ENCODE assay signal across 9 cellular contexts in genomic region chrX:107713205-107714195, GRCh38.
A peak's percentile ranks its signal among the peaks of the same experiment; 100 is the strongest.
DNase-seq lines count a peak whose midpoint lies in the region; ATAC-seq and TF ChIP-seq lines count a peak whose summit lies in the region.
"Had no signal": no experiment of that assay in that cellular context is flagged by ENCODE, and none has a peak within 500 bp of the region (broad histone marks: within the 10 kb centered on the region; RNA-seq: fewer than 3 reads in every experiment).

No MANE protein-coding gene starts in this region.

- H3K4me3 Mint-ChIP-seq in stimulated activated naive CD8-positive, alpha-beta T cell treated with anti-CD3 and anti-CD28 coated beads, Interleukin-15, Interleukin-2, amounts not matched to agents 100 ng/mL and 50 ng/mL, for 24 hours, result no peak overlapping the region
- H3K4me3 Mint-ChIP-seq in stimulated activated naive CD8-positive, alpha-beta T cell treated with anti-CD3 and anti-CD28 coated beads, Interleukin-15, amount 100 ng/mL, for 72 hours, result peak overlapping the region in 1 of 2 donors; percentile 49
- H3K4me3 Mint-ChIP-seq in naive thymus-derived CD8-positive, alpha-beta T cell, result peak overlapping the region; percentile 84 to 97 (median 92)

- POLR2A ChIA-PET in naive thymus-derived CD8-positive, alpha-beta T cell (lab: Charles Lee), result interaction anchor here (1.6 to 17.6 kb wide), 4 partner anchors 29 to 85 kb away, joined by 4 to 851 read pairs (median 90); partner anchors contain the start of genes NCBP2L, PRPS1 and TSC22D3

- peaks cover 11% of the 10 kb centered on the region for H3K79me2 ChIP-seq in MM.1S (ENCODE audit: low read length)

- H3K36me3 Mint-ChIP-seq in stimulated activated naive CD8-positive, alpha-beta T cell treated with anti-CD3 and anti-CD28 coated beads, Interleukin-15, Interleukin-2, amounts not matched to agents 100 ng/mL and 50 ng/mL, for 24 hours (ENCODE audit: low read depth), result peaks cover 21% of the 10 kb centered on the region
- peaks cover 23 to 35% (median 28%) of the 10 kb centered on the region in 3 donors for H3K36me3 Mint-ChIP-seq in naive thymus-derived CD8-positive, alpha-beta T cell

- no peaks in the 10 kb centered on the region for H3K9me3 ChIP-seq in duodenal mucosa (ENCODE audit: control insufficient read depth in 1 of 2, low read length in 2 of 2)
- no peaks in the 10 kb centered on the region for H3K9me3 ChIP-seq in MM.1S (replicated peaks; ENCODE audit: insufficient read depth, low read length)
- H3K9me3 ChIP-seq in WERI-Rb-1 (ENCODE audit: severe bottlenecking), result no peaks in the 10 kb centered on the region

- TF ChIP-seq CTCF in MM.1S (IDR thresholded peaks at IDR 0.05; ENCODE audit: low read length) (no peak), WERI-Rb-1 (IDR thresholded peaks at IDR 0.05; ENCODE audit: low read depth, low read length) (no peak)

- H3K9ac ChIP-seq in duodenal mucosa (ENCODE audit: low read depth in 1 of 2, low read length in 2 of 2) (peak overlapping the region; percentile 18 to 94), MM.1S (ENCODE audit: low read length) (no peak overlapping the region)

- H3K4me1 ChIP-seq in duodenal mucosa (ENCODE audit: control insufficient read depth in 1 of 2, insufficient read depth in 2 of 2, low read length in 2 of 2) (peaks cover 34 to 38% of the 10 kb centered on the region in 2 donors), MM.1S (ENCODE audit: low read length) (peaks cover 31% of the 10 kb centered on the region)

- peaks cover 18% of the 10 kb centered on the region for H3F3A ChIP-seq in MM.1S (ENCODE audit: insufficient read depth, low read length)

- peaks cover 20 to 28% of the 10 kb centered on the region in 2 donors for H3K36me3 ChIP-seq in duodenal mucosa (ENCODE audit: control insufficient read depth in 1 of 2, insufficient read depth in 2 of 2, low read length in 2 of 2)
- H3K36me3 ChIP-seq in MM.1S (replicated peaks; ENCODE audit: insufficient read depth, low read length), result 0 out of 2 replicates have a peak, but pooled peaks cover 4% of the 10 kb centered on the region
- no peaks in the 10 kb centered on the region for H3K36me3 ChIP-seq in WERI-Rb-1

- peak overlapping the region; percentile 86 to 91 for H3K4me3 ChIP-seq in duodenal mucosa (ENCODE audit: low read depth in 1 of 2, low read length in 2 of 2)
- no peak overlapping the region for H3K4me3 ChIP-seq in MM.1S (ENCODE audit: low read length)
- H3K4me3 ChIP-seq in WERI-Rb-1 (ENCODE audit: low read depth, low read length), result no peak overlapping the region

- peak overlapping the region; percentile 95 for H3K27ac ChIP-seq in duodenal mucosa (ENCODE audit: low read depth, low read length)
- H3K27ac ChIP-seq in MM.1S (ENCODE audit: low read length), result no peak overlapping the region
- H3K27ac ChIP-seq in WERI-Rb-1, result no peak overlapping the region

- no peaks in the 10 kb centered on the region for H3K9me2 ChIP-seq in MM.1S (replicated peaks; ENCODE audit: insufficient read depth, low read length)

- no peaks in the 10 kb centered on the region for H3K27me3 Mint-ChIP-seq in stimulated activated naive CD8-positive, alpha-beta T cell treated with anti-CD3 and anti-CD28 coated beads, Interleukin-15, Interleukin-2, amounts not matched to agents 100 ng/mL and 50 ng/mL, for 24 hours
- H3K27me3 Mint-ChIP-seq in stimulated activated naive CD8-positive, alpha-beta T cell treated with anti-CD3 and anti-CD28 coated beads, Interleukin-15, amount 100 ng/mL, for 72 hours, result no peaks in the 10 kb centered on the region
- no peaks in the 10 kb centered on the region for H3K27me3 Mint-ChIP-seq in naive thymus-derived CD8-positive, alpha-beta T cell

- H3K27me3 ChIP-seq in duodenal mucosa (ENCODE audit: control insufficient read depth in 1 of 2, insufficient read depth in 2 of 2, low read length in 2 of 2) (no peaks in the 10 kb centered on the region), MM.1S (replicated peaks; ENCODE audit: insufficient read depth, low read length) (no peaks in the 10 kb centered on the region), WERI-Rb-1 (ENCODE audit: insufficient read depth, low read depth, severe bottlenecking) (peaks cover 26% of the 10 kb centered on the region)

- no peak for DNase-seq in stimulated activated naive CD8-positive, alpha-beta T cell treated with anti-CD3 and anti-CD28 coated beads, Interleukin-15, amount 100 ng/mL, for 72 hours
- DNase-seq in naive thymus-derived CD8-positive, alpha-beta T cell, result peak in 5 of 10 donors; percentile 27 to 69 (median 67)
- DNase-seq in MM.1S (no peak), WERI-Rb-1 (no peak), NOMO-1 (lab: John Stamatoyannopoulos, UW; ENCODE audit: unreplicated experiment in 2 of 2) (no peak)

- peak overlapping the region; percentile 49 for H3K27ac Mint-ChIP-seq in stimulated activated naive CD8-positive, alpha-beta T cell treated with anti-CD3 and anti-CD28 coated beads, Interleukin-15, Interleukin-2, amounts not matched to agents 100 ng/mL and 50 ng/mL, for 24 hours
- no peak overlapping the region for H3K27ac Mint-ChIP-seq in stimulated activated naive CD8-positive, alpha-beta T cell treated with anti-CD3 and anti-CD28 coated beads, Interleukin-15, amount 100 ng/mL, for 72 hours
- H3K27ac Mint-ChIP-seq in naive thymus-derived CD8-positive, alpha-beta T cell, result peak overlapping the region; percentile 96 to 100 (median 100)

- no peak overlapping the region for H2AFZ ChIP-seq in MM.1S (ENCODE audit: low read length)

- H3K4me2 ChIP-seq in MM.1S (ENCODE audit: low read depth, low read length), result no peak overlapping the region

- H3K4me1 Mint-ChIP-seq in stimulated activated naive CD8-positive, alpha-beta T cell treated with anti-CD3 and anti-CD28 coated beads, Interleukin-15, Interleukin-2, amounts not matched to agents 100 ng/mL and 50 ng/mL, for 24 hours (ENCODE audit: low read depth), result peaks cover 72% of the 10 kb centered on the region
- peaks cover 74% of the 10 kb centered on the region for H3K4me1 Mint-ChIP-seq in stimulated activated naive CD8-positive, alpha-beta T cell treated with anti-CD3 and anti-CD28 coated beads, Interleukin-15, amount 100 ng/mL, for 72 hours
- peaks cover 34 to 78% (median 71%) of the 10 kb centered on the region in 4 donors for H3K4me1 Mint-ChIP-seq in naive thymus-derived CD8-positive, alpha-beta T cell

- H3K9me3 Mint-ChIP-seq in stimulated activated naive CD8-positive, alpha-beta T cell treated with anti-CD3 and anti-CD28 coated beads, Interleukin-15, Interleukin-2, amounts not matched to agents 100 ng/mL and 50 ng/mL, for 24 hours, result no peaks in the 10 kb centered on the region
- no peaks in the 10 kb centered on the region for H3K9me3 Mint-ChIP-seq in stimulated activated naive CD8-positive, alpha-beta T cell treated with anti-CD3 and anti-CD28 coated beads, Interleukin-15, amount 100 ng/mL, for 72 hours
- peaks cover 0 to 22% (median 0%) of the 10 kb centered on the region in 9 donors for H3K9me3 Mint-ChIP-seq in naive thymus-derived CD8-positive, alpha-beta T cell
- H3K9me3 Mint-ChIP-seq: brain had no signal

- no peaks in the 10 kb centered on the region for H4K20me1 ChIP-seq in MM.1S (ENCODE audit: insufficient read depth, low read length)

- no peak for ATAC-seq in stimulated activated naive CD8-positive, alpha-beta T cell treated with anti-CD3 and anti-CD28 coated beads, Interleukin-15, amount 100 ng/mL, for 72 hours
- peak in 1 of 2 donors; percentile 7 for ATAC-seq in naive thymus-derived CD8-positive, alpha-beta T cell
- no peak for ATAC-seq in GM21526 (IDR thresholded peaks at IDR 0.05; ENCODE audit: low FRiP score, unreplicated experiment)

Comparison
In these comparisons a context has a peak if more than half of its experiments do, and no peak if none do; other contexts are left out.
1. H3K27ac Mint-ChIP-seq: peak in stimulated activated naive CD8-positive, alpha-beta T cell treated with anti-CD3 and anti-CD28 coated beads, Interleukin-15, Interleukin-2, amounts not matched to agents 100 ng/mL and 50 ng/mL, for 24 hours (single experiment) and naive thymus-derived CD8-positive, alpha-beta T cell (10 of 10); none in stimulated activated naive CD8-positive, alpha-beta T cell treated with anti-CD3 and anti-CD28 coated beads, Interleukin-15, amount 100 ng/mL, for 72 hours (0 of 2).
2. H3K4me3 ChIP-seq: peak in duodenal mucosa (2 of 2); none in MM.1S (single experiment) and WERI-Rb-1 (single experiment).